Comparison of ENCODE assay signal across 33 cellular contexts in the genomic region with DNA sequence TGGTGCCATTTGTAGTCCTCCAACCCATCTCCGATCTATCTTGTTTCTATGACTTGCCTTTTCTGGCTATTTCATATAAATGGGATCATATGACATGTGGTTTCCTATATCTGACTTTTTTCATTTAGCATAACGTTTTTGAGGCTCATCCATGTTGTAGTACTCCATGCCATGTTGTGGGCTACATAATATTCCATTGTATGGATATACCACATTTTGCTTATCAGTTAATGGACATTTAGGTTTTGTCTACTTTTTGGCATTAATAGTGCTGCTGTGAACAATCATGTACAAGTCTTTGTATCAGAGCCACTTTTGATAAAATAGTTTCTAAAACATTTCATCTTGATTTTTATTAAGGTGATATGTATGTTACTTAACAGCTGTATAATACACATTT. TPM values are rescaled to one million over a fixed set of nuclear protein-coding genes. Genes with fewer than 3 reads are reported as not detected.
"Had no signal": no experiment of that assay in that cellular context is flagged by ENCODE, and none has a peak within 500 bp of the region (broad histone marks: within the 10 kb centered on the region; RNA-seq: fewer than 3 reads in every experiment).

No MANE protein-coding gene starts in this region.

- H3K27me3 Mint-ChIP-seq: activated naive CD8-positive, alpha-beta T cell treated with anti-CD3 and anti-CD28 coated beads for 36 hours; T-cell had no signal

- FAIRE-seq: endothelial cell of umbilical vein, urothelium cell line had no signal

- H3K4me3 ChIP-seq: adrenal gland, body of pancreas, coronary artery, dorsolateral prefrontal cortex, spleen, testis, transverse colon had no signal

- H3K4me1 Mint-ChIP-seq: nephron had no signal

- H3K9me3 ChIP-seq: testis had no signal

- H3K4me3 Mint-ChIP-seq: activated naive CD8-positive, alpha-beta T cell treated with anti-CD3 and anti-CD28 coated beads for 36 hours; activated T-helper 1 cell treated with anti-CD3 and anti-CD28 coated beads, Interleukin-12 subunit alpha, Interleukin-12 subunit beta, Interleukin-2, Interleukin-4 antibody, amounts not matched to agents 30 ng/mL and 10 ng/mL and 1 ng/mL, durations not matched to agents 14 hours and 24 hours and 36 hours; nephron; T-cell had no signal

- H3K27me3 ChIP-seq: adrenal gland, body of pancreas, dorsolateral prefrontal cortex, spleen, testis, transverse colon had no signal

- H3K4me1 ChIP-seq: adrenal gland, body of pancreas, testis had no signal

- H3K27ac ChIP-seq: adrenal gland, body of pancreas, coronary artery, dorsolateral prefrontal cortex, spleen, testis, transverse colon had no signal

- DNase-seq: activated CD4-positive, alpha-beta T cell treated with anti-CD3 and anti-CD28 coated beads for 4 hours; activated CD4-positive, alpha-beta T cell treated with anti-CD3 and anti-CD28 coated beads, Interleukin-2, amount 50 U/mL, for 4 hours; activated gamma-delta T cell treated with Interleukin-2 at 50 U/mL for 16 hours; activated naive CD8-positive, alpha-beta T cell treated with anti-CD3 and anti-CD28 coated beads for 36 hours; activated T-cell treated with anti-CD3 and anti-CD28 coated beads for 4 hours; adrenal gland; aorta; body of pancreas; dorsolateral prefrontal cortex; effector memory CD4-positive, alpha-beta T cell; head of caudate nucleus; hippocampal formation; mesenchymal stem cell; posterior cingulate gyrus; right cardiac atrium; spleen; stimulated activated naive CD4-positive, alpha-beta T cell; T-cell; testis; transverse colon had no signal

- H3K27ac Mint-ChIP-seq: activated naive CD8-positive, alpha-beta T cell treated with anti-CD3 and anti-CD28 coated beads for 36 hours; activated T-helper 1 cell treated with anti-CD3 and anti-CD28 coated beads, Interleukin-12 subunit alpha, Interleukin-12 subunit beta, Interleukin-2, Interleukin-4 antibody, amounts not matched to agents 30 ng/mL and 10 ng/mL and 1 ng/mL, durations not matched to agents 14 hours and 24 hours and 36 hours; nephron; T-cell had no signal

RNA-seq across cellular contexts. Expression of a gene that starts 15.2 kb away (rescaled TPM):
- total RNA-seq: activated naive CD8-positive, alpha-beta T cell treated with anti-CD3 and anti-CD28 coated beads for 36 hours; activated T-helper 1 cell treated with anti-CD3 and anti-CD28 coated beads, Interleukin-12 subunit alpha, Interleukin-12 subunit beta, Interleukin-2, Interleukin-4 antibody, amounts not matched to agents 30 ng/mL and 10 ng/mL and 1 ng/mL, durations not matched to agents 14 hours and 24 hours and 36 hours; adrenal gland; aorta; body of pancreas; dorsolateral prefrontal cortex; endothelial cell of umbilical vein; fibroblast of lung; fibroblast of villous mesenchyme; kidney epithelial cell; lower leg skin; mononuclear cell; osteoblast; right cardiac atrium; spleen; T-cell; T-helper 2 cell treated with Interferon-gamma antibody and Interleukin-4, amounts not matched to agents 100 ng/mL and 5 ng/mL, for 36 hours; transverse colon had no signal
- polyA plus RNA-seq: adrenal gland, aorta, endothelial cell of umbilical vein, esophagus, fibroblast of lung, right cardiac atrium, spleen had no signal
